ENCODE assay signal across 1 cellular context in the genomic region with DNA sequence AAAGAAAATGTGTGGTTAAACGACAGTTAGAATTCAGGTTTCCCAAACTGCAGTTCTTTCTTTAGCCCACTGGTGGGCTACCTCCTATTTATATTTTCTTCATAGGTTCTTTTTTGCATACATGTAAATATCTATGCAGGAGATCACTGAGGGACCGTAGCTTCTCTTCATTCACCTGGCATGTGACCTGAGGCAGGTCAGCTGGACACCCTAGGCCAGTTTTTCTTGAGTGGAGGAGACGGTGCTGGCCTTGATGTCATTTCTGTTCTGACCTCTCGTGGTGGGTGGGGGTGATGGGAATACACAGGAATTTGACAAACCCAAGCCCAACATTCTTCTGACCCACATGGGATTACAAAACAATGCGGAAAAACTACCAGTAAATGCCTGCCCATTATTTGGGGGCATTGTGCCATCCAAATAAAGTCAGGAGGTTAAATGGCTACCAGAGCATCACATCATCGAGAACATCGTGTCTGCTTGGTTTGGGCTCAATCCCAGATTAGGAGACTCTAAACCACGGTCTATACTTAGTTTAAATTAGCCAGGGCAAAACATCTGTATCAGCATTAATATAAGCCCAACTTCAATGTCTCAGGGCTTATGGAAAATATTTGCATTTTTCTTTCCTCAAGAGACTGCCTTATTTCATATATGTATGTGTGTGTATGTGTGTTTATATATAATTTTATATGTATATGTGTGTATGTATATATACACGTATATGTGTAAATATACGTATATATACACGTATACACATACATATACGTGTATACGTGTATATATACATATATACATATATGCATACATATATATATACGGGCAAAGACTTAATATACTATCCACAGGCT.
A peak's percentile ranks its signal among the peaks of the same experiment; 100 is the strongest.
TF ChIP-seq lines count a peak whose summit lies in the region.

No MANE protein-coding gene starts in this region.

TF ChIP-seq in K562, 482 proteins besides CTCF, POLR2A, EP300 and RAD21 (continued from another document):
- TF ChIP-seq, protein P1, sequence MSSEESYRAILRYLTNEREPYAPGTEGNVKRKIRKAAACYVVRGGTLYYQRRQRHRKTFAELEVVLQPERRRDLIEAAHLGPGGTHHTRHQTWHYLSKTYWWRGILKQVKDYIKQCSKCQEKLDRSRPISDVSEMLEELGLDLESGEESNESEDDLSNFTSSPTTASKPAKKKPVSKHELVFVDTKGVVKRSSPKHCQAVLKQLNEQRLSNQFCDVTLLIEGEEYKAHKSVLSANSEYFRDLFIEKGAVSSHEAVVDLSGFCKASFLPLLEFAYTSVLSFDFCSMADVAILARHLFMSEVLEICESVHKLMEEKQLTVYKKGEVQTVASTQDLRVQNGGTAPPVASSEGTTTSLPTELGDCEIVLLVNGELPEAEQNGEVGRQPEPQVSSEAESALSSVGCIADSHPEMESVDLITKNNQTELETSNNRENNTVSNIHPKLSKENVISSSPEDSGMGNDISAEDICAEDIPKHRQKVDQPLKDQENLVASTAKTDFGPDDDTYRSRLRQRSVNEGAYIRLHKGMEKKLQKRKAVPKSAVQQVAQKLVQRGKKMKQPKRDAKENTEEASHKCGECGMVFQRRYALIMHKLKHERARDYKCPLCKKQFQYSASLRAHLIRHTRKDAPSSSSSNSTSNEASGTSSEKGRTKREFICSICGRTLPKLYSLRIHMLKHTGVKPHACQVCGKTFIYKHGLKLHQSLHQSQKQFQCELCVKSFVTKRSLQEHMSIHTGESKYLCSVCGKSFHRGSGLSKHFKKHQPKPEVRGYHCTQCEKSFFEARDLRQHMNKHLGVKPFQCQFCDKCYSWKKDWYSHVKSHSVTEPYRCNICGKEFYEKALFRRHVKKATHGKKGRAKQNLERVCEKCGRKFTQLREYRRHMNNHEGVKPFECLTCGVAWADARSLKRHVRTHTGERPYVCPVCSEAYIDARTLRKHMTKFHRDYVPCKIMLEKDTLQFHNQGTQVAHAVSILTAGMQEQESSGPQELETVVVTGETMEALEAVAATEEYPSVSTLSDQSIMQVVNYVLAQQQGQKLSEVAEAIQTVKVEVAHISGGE (CRISPR knock-in tag; IDR thresholded peaks at IDR 0.05) = peak in 1 of 3 experiments; percentile 71; a peak in 2 of 6 replicates
- TF ChIP-seq ZFPM2 (CRISPR knock-in tag; IDR thresholded peaks at IDR 0.05) = no peak
- TF ChIP-seq RBFOX2 (IDR thresholded peaks at IDR 0.05; ENCODE audit: low read depth, low read length) = no peak
- TF ChIP-seq YBX1 (IDR thresholded peaks at IDR 0.05) = no peak
- TF ChIP-seq ZNF140 (CRISPR knock-in tag; IDR thresholded peaks at IDR 0.05) = peak; percentile 90
- TF ChIP-seq ZNF785 (CRISPR knock-in tag; IDR thresholded peaks at IDR 0.05) = peak; percentile 50; the same call in 1 of the 2 replicates
- TF ChIP-seq, protein P2, sequence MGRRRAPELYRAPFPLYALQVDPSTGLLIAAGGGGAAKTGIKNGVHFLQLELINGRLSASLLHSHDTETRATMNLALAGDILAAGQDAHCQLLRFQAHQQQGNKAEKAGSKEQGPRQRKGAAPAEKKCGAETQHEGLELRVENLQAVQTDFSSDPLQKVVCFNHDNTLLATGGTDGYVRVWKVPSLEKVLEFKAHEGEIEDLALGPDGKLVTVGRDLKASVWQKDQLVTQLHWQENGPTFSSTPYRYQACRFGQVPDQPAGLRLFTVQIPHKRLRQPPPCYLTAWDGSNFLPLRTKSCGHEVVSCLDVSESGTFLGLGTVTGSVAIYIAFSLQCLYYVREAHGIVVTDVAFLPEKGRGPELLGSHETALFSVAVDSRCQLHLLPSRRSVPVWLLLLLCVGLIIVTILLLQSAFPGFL (CRISPR knock-in tag; IDR thresholded peaks at IDR 0.05) = no peak
- peak; percentile 98 for TF ChIP-seq MTF1 (CRISPR knock-in tag; IDR thresholded peaks at IDR 0.05; ENCODE audit: borderline replicate concordance)
- TF ChIP-seq ZNF24 (IDR thresholded peaks at IDR 0.05) = no peak
- 0 out of 2 replicates have a peak, but pooled peaks have one; percentile 48 for TF ChIP-seq ELF2 (CRISPR knock-in tag; IDR thresholded peaks at IDR 0.05)
- peak; percentile 42; the same call in 1 of the 2 replicates for TF ChIP-seq MAFK (IDR thresholded peaks at IDR 0.05; ENCODE audit: low read length)
- TF ChIP-seq, protein P3, sequence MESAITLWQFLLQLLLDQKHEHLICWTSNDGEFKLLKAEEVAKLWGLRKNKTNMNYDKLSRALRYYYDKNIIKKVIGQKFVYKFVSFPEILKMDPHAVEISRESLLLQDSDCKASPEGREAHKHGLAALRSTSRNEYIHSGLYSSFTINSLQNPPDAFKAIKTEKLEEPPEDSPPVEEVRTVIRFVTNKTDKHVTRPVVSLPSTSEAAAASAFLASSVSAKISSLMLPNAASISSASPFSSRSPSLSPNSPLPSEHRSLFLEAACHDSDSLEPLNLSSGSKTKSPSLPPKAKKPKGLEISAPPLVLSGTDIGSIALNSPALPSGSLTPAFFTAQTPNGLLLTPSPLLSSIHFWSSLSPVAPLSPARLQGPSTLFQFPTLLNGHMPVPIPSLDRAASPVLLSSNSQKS (CRISPR knock-in tag; IDR thresholded peaks at IDR 0.05) = no peak
- TF ChIP-seq ZNF253 (CRISPR knock-in tag; conservative IDR thresholded peaks at IDR 0.05) = 0 out of 2 replicates have a peak, but pooled peaks have one; percentile 48
